ENCODE assay signal across 10 cellular contexts in the genomic region with DNA sequence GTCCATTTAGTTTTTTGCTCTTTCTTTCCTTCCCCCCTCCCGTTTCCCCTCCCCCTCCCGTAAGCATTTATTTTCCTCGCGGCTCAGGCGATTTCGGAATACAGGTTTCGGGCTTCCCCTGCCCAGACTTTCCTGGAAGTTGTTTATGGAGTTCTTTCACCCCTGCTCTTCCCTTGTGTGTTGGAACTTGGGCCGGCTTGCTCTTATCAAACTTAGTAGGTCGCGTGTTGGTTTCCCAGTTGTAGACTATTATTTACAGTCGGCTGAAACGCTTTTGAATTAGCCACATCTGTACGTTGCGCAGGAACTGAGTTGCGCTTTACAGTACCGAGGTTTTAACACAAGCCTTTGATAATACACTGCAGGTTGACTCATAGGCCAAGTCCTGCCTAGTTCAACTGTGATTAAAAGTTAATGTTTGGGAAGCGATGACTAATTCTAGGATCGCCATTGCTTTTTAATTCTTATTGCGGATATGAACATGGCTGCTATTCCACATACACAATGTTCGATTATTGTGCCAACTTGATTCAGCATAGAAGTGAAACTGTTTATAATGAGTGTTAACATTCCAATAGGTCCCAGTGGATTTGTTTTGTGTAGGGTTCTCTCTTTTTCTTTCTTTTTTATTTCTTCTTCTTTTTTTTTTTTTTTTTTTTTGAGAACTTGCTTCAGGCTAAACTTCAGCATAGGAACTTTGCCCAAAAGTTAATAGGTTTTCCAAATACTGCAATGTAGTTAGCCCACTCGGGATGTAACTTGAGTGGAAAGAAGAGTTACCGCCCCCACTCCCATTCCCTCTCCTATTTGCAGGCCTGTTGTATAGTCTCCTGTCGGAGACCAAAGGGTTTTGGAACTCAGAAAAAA. TPM values are rescaled to one million over a fixed set of nuclear protein-coding genes. Genes with fewer than 3 reads are reported as not detected.
DNase-seq lines count a peak whose midpoint lies in the region; ATAC-seq, FAIRE-seq and TF ChIP-seq lines count a peak whose summit lies in the region.
"Had no signal": no experiment of that assay in that cellular context is flagged by ENCODE, and none has a peak within 500 bp of the region (broad histone marks: within the 10 kb centered on the region; RNA-seq: fewer than 3 reads in every experiment).

No MANE protein-coding gene starts in this region.

- TF ChIP-seq POLR2A in endothelial cell of umbilical vein (IDR thresholded peaks at IDR 0.05; ENCODE audit: low read depth, low read length) (no peak), vagina (IDR thresholded peaks at IDR 0.05) (no peak)

- peaks cover 6% of the 10 kb centered on the region for H3K79me2 ChIP-seq in endothelial cell of umbilical vein (ENCODE audit: control insufficient read depth, insufficient read depth, low read length)

- H3K27me3 ChIP-seq in endothelial cell of umbilical vein (ENCODE audit: control insufficient read depth in 2 of 2, insufficient read depth in 2 of 2, low read length in 2 of 2) = peaks cover 5 to 31% of the 10 kb centered on the region in 2 experiments
- H3K27me3 ChIP-seq in vagina = no peaks in the 10 kb centered on the region

- ATAC-seq in GM21737 (IDR thresholded peaks at IDR 0.05; ENCODE audit: unreplicated experiment) = no peak

- dilution Hi-C loops in endothelial cell of umbilical vein (cut with MboI; ENCODE audit: extremely low pct_ligation_motif_present, low sequenced_read_pairs) = no loop called here

- CTCF ChIA-PET in endothelial cell of umbilical vein (lab: Charles Lee) = interaction anchor here (0.7 to 1.2 kb wide), 2 partner anchors 182 to 230 kb away, joined by 3 read pairs; no protein-coding TSS in a partner anchor

- POLR2A ChIA-PET in endothelial cell of umbilical vein (lab: Charles Lee) = no interaction called here

- H3K4me1 ChIP-seq in endothelial cell of umbilical vein (ENCODE audit: control insufficient read depth, extremely low read depth, insufficient read depth, low read length) (peaks cover 11% of the 10 kb centered on the region), vagina (peaks cover 55% of the 10 kb centered on the region)

- DNase-seq in NCI-H748 (lab: John Stamatoyannopoulos, UW; ENCODE audit: unreplicated experiment) = peak; percentile 21
- DNase-seq in NCI-H748 treated with DMSO at 0.1 percent for 48 hours (lab: John Stamatoyannopoulos, UW) = no peak
- peak; percentile 93 for DNase-seq in endothelial cell of umbilical vein (ENCODE audit: low read depth, low spot score)
- peak; percentile 36 for DNase-seq in mucosa of gallbladder (ENCODE audit: low spot score)
- DNase-seq in vagina (ENCODE audit: extremely low spot score in 2 of 2) = peak in 1 of 2 donors; percentile 89
- no peak for DNase-seq in posterior vena cava (ENCODE audit: low spot score)
- DNase-seq: DND-41 had no signal

- BruUV-seq in endothelial cell of umbilical vein (replicated peaks; lab: Mats Ljungman, UMichigan) = TSS peak; percentile 83

- TF ChIP-seq CTCF in VCaP (conservative IDR thresholded peaks at IDR 0.05) = no peak
- TF ChIP-seq CTCF in endothelial cell of umbilical vein (IDR thresholded peaks at IDR 0.05; ENCODE audit: extremely low read depth in 1 of 2, insufficient read depth in 1 of 2, low read depth in 1 of 2, low read length in 2 of 2) = no peak
- no peak for TF ChIP-seq CTCF in vagina (IDR thresholded peaks at IDR 0.05)

- no peaks in the 10 kb centered on the region for H3K9me1 ChIP-seq in endothelial cell of umbilical vein (replicated peaks; ENCODE audit: control insufficient read depth, extremely low read depth, insufficient read depth, low read length)

- intact Hi-C loops in endothelial cell of umbilical vein (cut with micrococcal nuclease) (loop anchor here (1.0 to 10.0 kb wide), 7 partner anchors 60 to 683 kb away; a partner anchor contains a TSS), vagina (cut with DNase I) (no loop called here), posterior vena cava (cut with DNase I) (loop anchor here (5.0 to 10.0 kb wide), 3 partner anchors 63 to 163 kb away; no protein-coding TSS in a partner anchor)

- peak overlapping the region; percentile 83 for H3K27ac ChIP-seq in VCaP
- H3K27ac ChIP-seq in endothelial cell of umbilical vein (ENCODE audit: insufficient read depth, low read depth, low read length) = peak overlapping the region; percentile 57
- H3K27ac ChIP-seq in vagina = peak overlapping the region; percentile 99

- H3K4me2 ChIP-seq in endothelial cell of umbilical vein (ENCODE audit: insufficient read depth, low read length) = peak overlapping the region; percentile 71

- peak overlapping the region; percentile 22 for H2AFZ ChIP-seq in endothelial cell of umbilical vein (ENCODE audit: low read depth, low read length)

- peaks cover 23% of the 10 kb centered on the region for H4K20me1 ChIP-seq in endothelial cell of umbilical vein (replicated peaks; ENCODE audit: control insufficient read depth, extremely low read depth, insufficient read depth, low read length)

- H3K9me3 ChIP-seq in endothelial cell of umbilical vein (replicated peaks; ENCODE audit: control insufficient read depth, insufficient read depth, low read length) (no peaks in the 10 kb centered on the region), vagina (no peaks in the 10 kb centered on the region)

- H3K4me3 ChIP-seq in endothelial cell of umbilical vein (replicated peaks in 1 of 3; ENCODE audit: insufficient read depth in 1 of 3, low read depth in 1 of 3, low read length in 3 of 3) (peak overlapping the region; percentile 56 to 99 (median 69)), vagina (peak overlapping the region; percentile 88)

- peak; percentile 96 for FAIRE-seq in endothelial cell of umbilical vein (lab: Jason Lieb, UNC)
- FAIRE-seq: colon had no signal

- H3K36me3 ChIP-seq in endothelial cell of umbilical vein (ENCODE audit: control insufficient read depth in 2 of 2, extremely low read depth in 1 of 2, insufficient read depth in 2 of 2, low read length in 2 of 2) = peaks cover 3 to 4% of the 10 kb centered on the region in 2 experiments
- no peaks in the 10 kb centered on the region for H3K36me3 ChIP-seq in vagina

- H3K9ac ChIP-seq in endothelial cell of umbilical vein (replicated peaks; ENCODE audit: extremely low read depth, insufficient read depth, low read length) = peak overlapping the region; percentile 53

TF ChIP-seq in endothelial cell of umbilical vein, 7 proteins besides CTCF, POLR2A, EP300 and RAD21:
- TF ChIP-seq FOS (IDR thresholded peaks at IDR 0.05; ENCODE audit: borderline replicate concordance, insufficient read depth, low read length) (peak; percentile 98), POLR2AphosphoS5 (IDR thresholded peaks at IDR 0.05; ENCODE audit: insufficient read depth, low read depth, low read length) (no peak), JUN (IDR thresholded peaks at IDR 0.05; ENCODE audit: borderline replicate concordance, insufficient read depth, insufficient read length, low read depth) (peak; percentile 93), EZH2 (IDR thresholded peaks at IDR 0.05; ENCODE audit: borderline replicate concordance, low read depth, low read length, severe bottlenecking) (no peak), GATA2 (IDR thresholded peaks at IDR 0.05; ENCODE audit: insufficient read depth, insufficient read length, low read depth, low read length) (peak; percentile 72)
- TF ChIP-seq, protein P1, sequence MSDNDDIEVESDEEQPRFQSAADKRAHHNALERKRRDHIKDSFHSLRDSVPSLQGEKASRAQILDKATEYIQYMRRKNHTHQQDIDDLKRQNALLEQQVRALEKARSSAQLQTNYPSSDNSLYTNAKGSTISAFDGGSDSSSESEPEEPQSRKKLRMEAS (IDR thresholded peaks at IDR 0.05; ENCODE audit: insufficient read depth, insufficient read length) = no peak

RNA-seq across cellular contexts. Expression of a gene that starts 1.8 kb away (rescaled TPM):
- 36.5 and 48.9 TPM in 2 replicates for total RNA-seq in endothelial cell of umbilical vein
- polyA plus RNA-seq in endothelial cell of umbilical vein = 32.6 and 34.2 TPM in 2 replicates
- 28.6 and 30.4 TPM in 2 replicates for polyA plus RNA-seq in endothelial cell of umbilical vein (2011; cell fraction: cytosol; rRNA removed)
- polyA plus RNA-seq in endothelial cell of umbilical vein (2011; cell fraction: nucleus; rRNA removed) = 28.3 and 37.3 TPM in 2 replicates
- 27.5 and 31.0 TPM in 2 replicates for polyA plus RNA-seq in endothelial cell of umbilical vein (2012)
- 107 and 113 TPM in 2 replicates for polyA minus RNA-seq in endothelial cell of umbilical vein
- 94.9 TPM for polyA minus RNA-seq in endothelial cell of umbilical vein (2011; cell fraction: cytosol; rRNA and poly(A)+ RNA removed)
- polyA minus RNA-seq in endothelial cell of umbilical vein (2011; cell fraction: nucleus; rRNA and poly(A)+ RNA removed) = 62.5 and 65.3 TPM in 2 replicates
- 154 TPM for total RNA-seq in mucosa of gallbladder
- total RNA-seq in vagina = 232 TPM
- total RNA-seq in posterior vena cava = 100 to 1,000 TPM; 203 to 281 TPM

Comparison
In these comparisons a context has a peak if more than half of its experiments do, and no peak if none do; other contexts are left out.
1. DNase-seq: peak in NCI-H748 (single experiment), endothelial cell of umbilical vein (single experiment) and mucosa of gallbladder (single experiment); none in NCI-H748 treated with DMSO at 0.1 percent for 48 hours (single experiment) and posterior vena cava (single experiment).
2. Peak in every context shown above with its lines, with median percentiles within 50 percentile points of each other: H3K27ac ChIP-seq.